1 cellular context compared by ENCODE assay signal in genomic region chr6:97215157-97215769, GRCh38.
TF ChIP-seq lines count a peak whose summit lies in the region.

No MANE protein-coding gene starts in this region.

TF ChIP-seq in WTC11, 78 proteins besides CTCF, POLR2A, EP300 and RAD21 (continued from another document):
- TF ChIP-seq IRF1 (CRISPR knock-in tag; IDR thresholded peaks at IDR 0.05) (no peak), ZBTB43 (CRISPR knock-in tag; IDR thresholded peaks at IDR 0.05) (no peak), E2F4 (CRISPR knock-in tag; IDR thresholded peaks at IDR 0.05; ENCODE audit: borderline replicate concordance, low read depth) (no peak), USF2 (CRISPR knock-in tag; IDR thresholded peaks at IDR 0.05) (no peak), CREM (CRISPR knock-in tag; IDR thresholded peaks at IDR 0.05) (no peak), AR (CRISPR knock-in tag; IDR thresholded peaks at IDR 0.05) (no peak)
